21 cellular contexts compared by ENCODE assay signal in genomic region chr6:169622618-169623017, GRCh38.
DNase-seq lines count a peak whose midpoint lies in the region; ATAC-seq and TF ChIP-seq lines count a peak whose summit lies in the region.
"Had no signal": no experiment of that assay in that cellular context is flagged by ENCODE, and none has a peak within 500 bp of the region (broad histone marks: within the 10 kb centered on the region; RNA-seq: fewer than 3 reads in every experiment).

No MANE protein-coding gene starts in this region.

- H3K9ac ChIP-seq in neuronal stem cell (ENCODE audit: low read depth, low read length, poor library complexity), result no peak overlapping the region

- CTCF ChIA-PET in PC-9 (lab: Charles Lee), result no interaction called here

- H3K4me2 ChIP-seq in PC-9 (peak overlapping the region; percentile 46), neuronal stem cell (ENCODE audit: insufficient read depth, low read length, poor library complexity, severe bottlenecking) (no peak overlapping the region)

- peaks cover 59% of the 10 kb centered on the region for H3K4me1 ChIP-seq in PC-9 (replicated peaks; ENCODE audit: insufficient read depth)
- H3K4me1 ChIP-seq in neuronal stem cell (ENCODE audit: control insufficient read depth in 2 of 2, insufficient read depth in 1 of 2, low read depth in 1 of 2, low read length in 2 of 2), result peaks cover 6 to 21% of the 10 kb centered on the region in 2 donors
- H3K4me1 ChIP-seq: BE2C, colonic mucosa, uterus had no signal

- H2BK15ac ChIP-seq in neuronal stem cell (ENCODE audit: low read length), result no peak overlapping the region

- H3K27ac ChIP-seq in HL-60 (replicated peaks) (peak overlapping the region; percentile 14), PC-9 (peak overlapping the region; percentile 46), neuronal stem cell (replicated peaks; ENCODE audit: low read length) (no peak overlapping the region)
- H3K27ac ChIP-seq: brain microvascular endothelial cell, colonic mucosa, neutrophil, SJSA1, uterus had no signal

- H3K4ac ChIP-seq in neuronal stem cell (ENCODE audit: low read length), result no peak overlapping the region

- H3K27me3 ChIP-seq in HL-60 (ENCODE audit: insufficient read depth, poor library complexity, severe bottlenecking) (no peaks in the 10 kb centered on the region), PC-9 (ENCODE audit: insufficient read depth, low read depth) (no peaks in the 10 kb centered on the region), neuronal stem cell (ENCODE audit: control insufficient read depth in 3 of 3, insufficient read depth in 3 of 3, low read depth in 1 of 3, low read length in 3 of 3) (no peaks in the 10 kb centered on the region)
- H3K27me3 ChIP-seq: BE2C, brain microvascular endothelial cell, colonic mucosa, neutrophil, SJSA1, uterus had no signal

- no peaks in the 10 kb centered on the region for H4K20me1 ChIP-seq in PC-9 (ENCODE audit: insufficient read depth)

- H3K4me1 Mint-ChIP-seq in nephron progenitor cell, result peaks cover 40% of the 10 kb centered on the region
- H3K4me1 Mint-ChIP-seq: stimulated activated effector memory CD8-positive, alpha-beta T cell treated with anti-CD3 and anti-CD28 coated beads, Interleukin-12 subunit alpha, Interleukin-12 subunit beta, amount 100 ng/mL, for 72 hours had no signal

- H2BK120ac ChIP-seq in neuronal stem cell (ENCODE audit: low read depth, low read length), result no peak overlapping the region

- H2BK12ac ChIP-seq in neuronal stem cell (ENCODE audit: low read length), result no peak overlapping the region

- H3K36me3 ChIP-seq in PC-9 (ENCODE audit: low read depth) (peaks cover 12% of the 10 kb centered on the region; the same call in 1 of the 2 replicates), neuronal stem cell (replicated peaks in 1 of 2; ENCODE audit: control insufficient read depth in 2 of 2, insufficient read depth in 2 of 2, low read length in 2 of 2) (peaks cover 19 to 38% of the 10 kb centered on the region in 2 donors)
- H3K36me3 ChIP-seq: brain microvascular endothelial cell, colonic mucosa, neutrophil, SJSA1, uterus had no signal

- peaks cover 3% of the 10 kb centered on the region for H3K27me3 Mint-ChIP-seq in nephron progenitor cell (ENCODE audit: low read depth, poor library complexity)
- H3K27me3 Mint-ChIP-seq: activated T-cell treated with anti-CD3 and anti-CD28 coated beads, Interleukin-2, amount 50 U/mL, for 24 hours had no signal

- no peak overlapping the region for H3K18ac ChIP-seq in neuronal stem cell (ENCODE audit: low read length)

- peak overlapping the region; percentile 78 for H3K27ac Mint-ChIP-seq in nephron progenitor cell
- H3K27ac Mint-ChIP-seq: activated T-cell treated with anti-CD3 and anti-CD28 coated beads, Interleukin-2, amount 50 U/mL, for 24 hours; stimulated activated effector memory CD8-positive, alpha-beta T cell treated with anti-CD3 and anti-CD28 coated beads, Interleukin-12 subunit alpha, Interleukin-12 subunit beta, amount 100 ng/mL, for 72 hours; T-helper 1 cell treated with Interleukin-12 subunit alpha and Interleukin-12 subunit beta and Interleukin-4 antibody, amounts not matched to agents 30 μg/mL and 1 μg/mL, for 36 hours had no signal

- DNase-seq in HL-60 (ENCODE audit: low read depth in 1 of 2, low spot score in 1 of 2) (peak; percentile 8 to 71), PC-9 (peak in 1 of 2 experiments; percentile 62), epithelial cell of esophagus (ENCODE audit: low read depth) (peak; percentile 77), nephron progenitor cell (no peak), neuronal stem cell (ENCODE audit: low spot score) (no peak)
- DNase-seq: activated T-cell treated with anti-CD3 and anti-CD28 coated beads, Interleukin-2, amount 50 U/mL, for 24 hours; BE2C; brain microvascular endothelial cell; colonic mucosa; NCI-H1417 treated with DMSO at 0.1 percent for 48 hours; NCI-H446; substantia nigra; uterus had no signal

- H3K36me3 Mint-ChIP-seq in nephron progenitor cell (ENCODE audit: low read depth), result peaks cover 54% of the 10 kb centered on the region
- H3K36me3 Mint-ChIP-seq: stimulated activated effector memory CD8-positive, alpha-beta T cell treated with anti-CD3 and anti-CD28 coated beads, Interleukin-12 subunit alpha, Interleukin-12 subunit beta, amount 100 ng/mL, for 72 hours had no signal

- no TSS peak for BruUV-seq in PC-9 (replicated peaks; lab: Mats Ljungman, UMichigan)

- no peak overlapping the region for H3K23ac ChIP-seq in neuronal stem cell (ENCODE audit: low read depth, low read length, poor library complexity)

- ATAC-seq in GM21529 (IDR thresholded peaks at IDR 0.05; ENCODE audit: unreplicated experiment) (no peak), HG03039 (IDR thresholded peaks at IDR 0.05; ENCODE audit: unreplicated experiment) (no peak), HG02884 (IDR thresholded peaks at IDR 0.05; ENCODE audit: unreplicated experiment) (no peak)
- ATAC-seq: stimulated activated effector memory CD8-positive, alpha-beta T cell treated with anti-CD3 and anti-CD28 coated beads, Interleukin-12 subunit alpha, Interleukin-12 subunit beta, amount 100 ng/mL, for 72 hours had no signal

- no peak for TF ChIP-seq CTCF in HL-60 (IDR thresholded peaks at IDR 0.05; ENCODE audit: insufficient read depth, low read length)
- no peak for TF ChIP-seq CTCF in PC-9 (conservative IDR thresholded peaks at IDR 0.05)
- no peak for TF ChIP-seq CTCF in epithelial cell of esophagus (IDR thresholded peaks at IDR 0.05; ENCODE audit: insufficient read depth, low read depth, low read length, missing control alignments)
- no peak for TF ChIP-seq CTCF in nephron progenitor cell (IDR thresholded peaks at IDR 0.05)

- POLR2A ChIA-PET in PC-9 (lab: Charles Lee; ENCODE audit: unreplicated experiment), result interaction anchor here (0.6 kb wide), 1 partner anchor 601 kb away, joined by 3 read pairs; no protein-coding TSS in a partner anchor

- H4K91ac ChIP-seq in neuronal stem cell (ENCODE audit: low read depth, low read length, poor library complexity), result no peak overlapping the region

- H2BK5ac ChIP-seq in neuronal stem cell (ENCODE audit: low read length), result no peak overlapping the region

- H3K4me3 Mint-ChIP-seq in nephron progenitor cell, result no peak overlapping the region
- H3K4me3 Mint-ChIP-seq: activated T-cell treated with anti-CD3 and anti-CD28 coated beads, Interleukin-2, amount 50 U/mL, for 24 hours; stimulated activated effector memory CD8-positive, alpha-beta T cell treated with anti-CD3 and anti-CD28 coated beads, Interleukin-12 subunit alpha, Interleukin-12 subunit beta, amount 100 ng/mL, for 72 hours; T-helper 1 cell treated with Interleukin-12 subunit alpha and Interleukin-12 subunit beta and Interleukin-4 antibody, amounts not matched to agents 30 μg/mL and 1 μg/mL, for 36 hours had no signal

- intact Hi-C loops in PC-9 (cut with micrococcal nuclease; ENCODE audit: unreplicated experiment), result no loop called here

- no peak overlapping the region for H3K4me3 ChIP-seq in HL-60 (replicated peaks; ENCODE audit: insufficient read depth, low read length)
- no peak overlapping the region for H3K4me3 ChIP-seq in PC-9
- H3K4me3 ChIP-seq in epithelial cell of esophagus (ENCODE audit: low read length), result no peak overlapping the region
- no peak overlapping the region for H3K4me3 ChIP-seq in neuronal stem cell (ENCODE audit: low read length in 2 of 2)
- H3K4me3 ChIP-seq: colonic mucosa, SJSA1, skin epidermis, uterus had no signal

- H3K9me3 ChIP-seq in PC-9 (ENCODE audit: insufficient read depth, low read depth), result no peaks in the 10 kb centered on the region
- peaks cover 7 to 8% of the 10 kb centered on the region in 2 donors for H3K9me3 ChIP-seq in neuronal stem cell (replicated peaks in 1 of 2; ENCODE audit: control insufficient read depth in 2 of 2, insufficient read depth in 1 of 2, low read depth in 1 of 2, low read length in 2 of 2)
- H3K9me3 ChIP-seq: BE2C, colonic mucosa, neutrophil, SJSA1, uterus had no signal

- peaks cover 52% of the 10 kb centered on the region for H3F3A ChIP-seq in PC-9 (ENCODE audit: insufficient read depth, low read depth)

- no peak overlapping the region for H2AK5ac ChIP-seq in neuronal stem cell (ENCODE audit: low read depth, low read length)

- no peak overlapping the region for H2AFZ ChIP-seq in PC-9
- H2AFZ ChIP-seq in neuronal stem cell (ENCODE audit: low read length), result no peak overlapping the region

- no CpG with 5 or more reads among the region's 6 CpGs for WGBS in neuronal stem cell (ENCODE audit: extremely low coverage in 2 of 2, insufficient read length in 2 of 2, insufficient replicate concordance in 1 of 2), 2 donors

- H3K79me2 ChIP-seq in PC-9 (ENCODE audit: low read depth), result no peaks in the 10 kb centered on the region

- peaks cover 2% of the 10 kb centered on the region for H3K79me1 ChIP-seq in neuronal stem cell (ENCODE audit: low read depth, low read length)

- H3K9me2 ChIP-seq in PC-9 (ENCODE audit: insufficient read depth), result no peaks in the 10 kb centered on the region

- H3K14ac ChIP-seq in neuronal stem cell (ENCODE audit: low read length), result no peak overlapping the region

- peaks cover 8% of the 10 kb centered on the region for H3K9me3 Mint-ChIP-seq in nephron progenitor cell
- H3K9me3 Mint-ChIP-seq: activated T-cell treated with anti-CD3 and anti-CD28 coated beads, Interleukin-2, amount 50 U/mL, for 24 hours; stimulated activated effector memory CD8-positive, alpha-beta T cell treated with anti-CD3 and anti-CD28 coated beads, Interleukin-12 subunit alpha, Interleukin-12 subunit beta, amount 100 ng/mL, for 72 hours; T-helper 1 cell treated with Interleukin-12 subunit alpha and Interleukin-12 subunit beta and Interleukin-4 antibody, amounts not matched to agents 30 μg/mL and 1 μg/mL, for 36 hours had no signal

- no peak overlapping the region for H4K8ac ChIP-seq in neuronal stem cell (ENCODE audit: low read depth, low read length)

Comparison
In these comparisons a context has a peak if more than half of its experiments do, and no peak if none do; other contexts are left out.
1. DNase-seq: peak in HL-60 (2 of 2) and epithelial cell of esophagus (single experiment); none in nephron progenitor cell (single experiment) and neuronal stem cell (single experiment).